Comparison of ENCODE assay signal across 19 cellular contexts in the genomic region with DNA sequence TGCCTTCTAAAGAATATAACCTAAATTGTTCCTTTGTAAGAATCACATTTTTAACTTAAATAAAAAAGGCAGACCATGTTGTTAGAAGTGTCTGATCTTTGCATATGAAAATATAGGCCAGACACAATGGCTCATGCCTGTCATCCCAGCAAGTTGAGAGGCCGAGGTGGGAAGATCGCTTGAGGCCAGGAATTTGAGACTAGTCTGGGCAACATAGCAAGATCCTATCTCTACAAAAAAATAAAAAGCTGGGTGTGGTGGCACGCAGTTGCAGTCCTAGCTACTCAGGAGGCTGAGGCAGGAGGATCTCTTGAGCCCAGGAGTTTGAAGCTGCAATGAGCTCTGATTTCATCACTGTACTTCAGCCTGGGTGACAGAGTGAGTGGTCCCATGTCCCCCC.
"Had no signal": no experiment of that assay in that cellular context is flagged by ENCODE, and none has a peak within 500 bp of the region (broad histone marks: within the 10 kb centered on the region; RNA-seq: fewer than 3 reads in every experiment).

No MANE protein-coding gene starts in this region.

- H3K36me3 Mint-ChIP-seq: activated naive CD4-positive, alpha-beta T cell treated with anti-CD3 and anti-CD28 coated beads, Interleukin-2, amount 50 U/mL, for 72 hours; brain; naive thymus-derived CD4-positive, alpha-beta T cell had no signal

- H3K27me3 ChIP-seq: gastrocnemius medialis, right atrium auricular region, upper lobe of right lung had no signal

- H3K27ac ChIP-seq: gastrocnemius medialis, right atrium auricular region, upper lobe of right lung had no signal

- DNase-seq: activated B cell treated with CpG ODN at 0.5 μM for 24 hours; activated CD4-positive, alpha-beta T cell treated with anti-CD3 and anti-CD28 coated beads, Interleukin-2, amount 10 ng/mL, durations not matched to agents 24 days and 14 days; activated CD8-positive, alpha-beta memory T cell treated with anti-CD3 and anti-CD28 coated beads, Interleukin-2, amount 50 U/mL, for 48 hours; activated CD8-positive, alpha-beta T cell treated with anti-CD3 and anti-CD28 coated beads, Interleukin-2, amount 10 ng/mL, durations not matched to agents 7 days and 5 days; activated gamma-delta T cell; activated T-cell treated with anti-CD3 and anti-CD28 coated beads, Interleukin-2, amount 50 U/mL, for 72 hours; effector memory CD4-positive, alpha-beta T cell; gastrocnemius medialis; left colon; naive thymus-derived CD4-positive, alpha-beta T cell; posterior cingulate gyrus; stimulated activated naive CD8-positive, alpha-beta T cell treated with anti-CD3 and anti-CD28 coated beads, Interleukin-15, amount 100 ng/mL, for 72 hours; T-helper 2 cell; upper lobe of right lung had no signal

- H3K9me3 Mint-ChIP-seq: activated B cell treated with CpG ODN at 0.5 μM for 24 hours; activated CD4-positive, alpha-beta T cell treated with anti-CD3 and anti-CD28 coated beads, Interleukin-2, amount 10 ng/mL, durations not matched to agents 24 days and 14 days; activated naive CD4-positive, alpha-beta T cell treated with anti-CD3 and anti-CD28 coated beads, Interleukin-2, amount 50 U/mL, for 72 hours; activated T-cell treated with anti-CD3 and anti-CD28 coated beads, Interleukin-2, amount 50 U/mL, for 72 hours; brain; dendritic cell treated with granulocyte-macrophage colony-stimulating factor and Interleukin-4, amounts not matched to agents 40 ng/mL and 50 ng/mL, for 4 days; naive thymus-derived CD4-positive, alpha-beta T cell; stimulated activated naive CD8-positive, alpha-beta T cell treated with anti-CD3 and anti-CD28 coated beads, Interleukin-15, amount 100 ng/mL, for 72 hours had no signal

- H3K9me3 ChIP-seq: gastrocnemius medialis, right atrium auricular region, upper lobe of right lung had no signal

- H3K4me3 Mint-ChIP-seq: activated B cell treated with CpG ODN at 0.5 μM for 24 hours; activated CD4-positive, alpha-beta T cell treated with anti-CD3 and anti-CD28 coated beads, Interleukin-2, amount 10 ng/mL, durations not matched to agents 24 days and 14 days; activated CD8-positive, alpha-beta T cell treated with anti-CD3 and anti-CD28 coated beads, Interleukin-2, amount 10 ng/mL, durations not matched to agents 7 days and 5 days; activated T-cell treated with anti-CD3 and anti-CD28 coated beads, Interleukin-2, amount 50 U/mL, for 72 hours; dendritic cell treated with granulocyte-macrophage colony-stimulating factor and Interleukin-4, amounts not matched to agents 40 ng/mL and 50 ng/mL, for 4 days; naive thymus-derived CD4-positive, alpha-beta T cell; stimulated activated naive CD8-positive, alpha-beta T cell treated with anti-CD3 and anti-CD28 coated beads, Interleukin-15, amount 100 ng/mL, for 72 hours had no signal

- ATAC-seq: activated CD8-positive, alpha-beta T cell treated with anti-CD3 and anti-CD28 coated beads, Interleukin-2, amount 10 ng/mL, durations not matched to agents 7 days and 5 days; activated naive CD4-positive, alpha-beta T cell treated with anti-CD3 and anti-CD28 coated beads, Interleukin-2, amount 50 U/mL, for 72 hours; activated T-cell treated with anti-CD3 and anti-CD28 coated beads, Interleukin-2, amount 50 U/mL, for 72 hours; gastrocnemius medialis; left colon; naive thymus-derived CD4-positive, alpha-beta T cell; stimulated activated naive CD8-positive, alpha-beta T cell treated with anti-CD3 and anti-CD28 coated beads, Interleukin-15, amount 100 ng/mL, for 72 hours; upper lobe of right lung had no signal

- H3K27ac Mint-ChIP-seq: activated CD4-positive, alpha-beta T cell treated with anti-CD3 and anti-CD28 coated beads, Interleukin-2, amount 10 ng/mL, durations not matched to agents 24 days and 14 days; activated CD8-positive, alpha-beta T cell treated with anti-CD3 and anti-CD28 coated beads, Interleukin-2, amount 10 ng/mL, durations not matched to agents 7 days and 5 days; activated naive CD4-positive, alpha-beta T cell treated with anti-CD3 and anti-CD28 coated beads, Interleukin-2, amount 50 U/mL, for 72 hours; activated T-cell treated with anti-CD3 and anti-CD28 coated beads, Interleukin-2, amount 50 U/mL, for 72 hours; dendritic cell treated with granulocyte-macrophage colony-stimulating factor and Interleukin-4, amounts not matched to agents 40 ng/mL and 50 ng/mL, for 4 days; naive thymus-derived CD4-positive, alpha-beta T cell; stimulated activated naive CD8-positive, alpha-beta T cell treated with anti-CD3 and anti-CD28 coated beads, Interleukin-15, amount 100 ng/mL, for 72 hours had no signal

- H3K36me3 ChIP-seq: gastrocnemius medialis, right atrium auricular region, upper lobe of right lung had no signal

- H3K4me1 Mint-ChIP-seq: activated CD4-positive, alpha-beta T cell treated with anti-CD3 and anti-CD28 coated beads, Interleukin-2, amount 10 ng/mL, durations not matched to agents 24 days and 14 days; naive thymus-derived CD4-positive, alpha-beta T cell; stimulated activated naive CD8-positive, alpha-beta T cell treated with anti-CD3 and anti-CD28 coated beads, Interleukin-15, amount 100 ng/mL, for 72 hours had no signal

- H3K4me3 ChIP-seq: gastrocnemius medialis, lung, right atrium auricular region, upper lobe of right lung had no signal

- H3K27me3 Mint-ChIP-seq: activated B cell treated with CpG ODN at 0.5 μM for 24 hours; activated CD4-positive, alpha-beta T cell treated with anti-CD3 and anti-CD28 coated beads, Interleukin-2, amount 10 ng/mL, durations not matched to agents 24 days and 14 days; brain; dendritic cell treated with granulocyte-macrophage colony-stimulating factor and Interleukin-4, amounts not matched to agents 40 ng/mL and 50 ng/mL, for 4 days had no signal
